In genomic region chr2:166961933-166962332, GRCh38 we compare ENCODE assay signal across 9 cellular contexts.
"Had no signal": no experiment of that assay in that cellular context is flagged by ENCODE, and none has a peak within 500 bp of the region (broad histone marks: within the 10 kb centered on the region; RNA-seq: fewer than 3 reads in every experiment).

No MANE protein-coding gene starts in this region.

- H3K4me1 Mint-ChIP-seq: IgD-negative memory B cell had no signal

- H3K27ac Mint-ChIP-seq: H9, HFFc6, IgD-negative memory B cell had no signal

- FAIRE-seq: H54, HTR-8/SVneo had no signal

- H3K27ac ChIP-seq: KMS-11 had no signal

- H3K9ac ChIP-seq: KMS-11 had no signal

- H3K4me3 Mint-ChIP-seq: H9, HFFc6, IgD-negative memory B cell had no signal

- H3K4me2 ChIP-seq: KMS-11 had no signal

- H3K27me3 Mint-ChIP-seq: IgD-negative memory B cell had no signal

- H3K9me3 Mint-ChIP-seq: H9 had no signal

- DNase-seq: GOT3, H9, HCEC 1CT, HFFc6, KBM-7 had no signal

- H3K36me3 Mint-ChIP-seq: IgD-negative memory B cell had no signal
